ENCODE assay signal across 31 cellular contexts in the genomic region with DNA sequence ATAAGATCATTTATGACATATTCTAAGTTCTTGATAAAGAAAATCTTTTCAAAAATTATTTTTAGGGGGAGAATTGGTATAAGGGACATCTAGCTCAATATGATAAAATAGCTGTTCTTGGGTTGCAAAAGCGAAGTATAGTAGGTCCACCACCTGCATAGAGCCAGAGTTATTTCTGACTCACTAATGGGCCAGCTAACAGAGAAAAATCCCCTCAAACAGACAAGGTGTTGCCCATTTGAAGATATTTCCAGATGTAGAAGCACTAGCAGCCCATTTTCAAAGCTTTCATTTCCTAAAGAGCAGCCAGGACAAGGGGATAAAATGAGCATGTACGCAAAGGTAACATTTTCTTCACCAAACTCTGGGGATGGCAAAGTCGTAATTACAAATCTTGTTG.
"Had no signal": no experiment of that assay in that cellular context is flagged by ENCODE, and none has a peak within 500 bp of the region (broad histone marks: within the 10 kb centered on the region; RNA-seq: fewer than 3 reads in every experiment).

No MANE protein-coding gene starts in this region.

- H3K27ac ChIP-seq: cardiac muscle cell, Peyer's patch, VCaP had no signal

- H3K9me3 ChIP-seq: Peyer's patch had no signal

- H3K27me3 ChIP-seq: cardiac muscle cell, Peyer's patch had no signal

- H3K36me3 ChIP-seq: cardiac muscle cell, Peyer's patch had no signal

- DNase-seq: activated B cell treated with CpG ODN at 0.5 μM for 24 hours; activated CD4-positive, alpha-beta memory T cell treated with anti-CD3 and anti-CD28 coated beads for 36 hours; activated CD4-positive, alpha-beta T cell treated with anti-CD3 and anti-CD28 coated beads for 4 hours; activated CD4-positive, alpha-beta T cell treated with anti-CD3 and anti-CD28 coated beads, Interleukin-2, amount 50 U/mL, for 1 hour; activated CD4-positive, CD25-positive, alpha-beta regulatory T cell treated with anti-CD3 and anti-CD28 coated beads, Interleukin-2, amount 50 U/mL, for 72 hours; activated CD8-positive, alpha-beta memory T cell treated with anti-CD3 and anti-CD28 coated beads, Interleukin-2, amount 50 U/mL, for 4 hours; activated gamma-delta T cell treated with Interleukin-2 at 50 U/mL for 16 hours; activated naive CD4-positive, alpha-beta T cell treated with anti-CD3 and anti-CD28 coated beads for 36 hours; activated T-cell treated with anti-CD3 and anti-CD28 coated beads for 4 hours; activated T-cell treated with anti-CD3 and anti-CD28 coated beads, Interleukin-2, amount 50 U/mL, for 4 hours; anterior cingulate cortex; Karpas-422; KBM-7; NCI-H1048; NCI-H1105 treated with DMSO at 0.1 percent for 48 hours; NCI-H1436; NCI-H1694 treated with DMSO at 0.1 percent for 48 hours; NCI-H2029; NCI-H345; NCI-H526; NCI-H748 treated with DMSO at 0.1 percent for 48 hours; NK-92 treated with Interleukin-12 subunit alpha and Interleukin-12 subunit beta, amount 100 ng/mL, for 24 hours; Peyer's patch; RPMI8226; SIG-M5; T-cell; T-helper 17 cell; T-helper 9 cell had no signal

- H3K4me1 ChIP-seq: Peyer's patch had no signal

- ATAC-seq: activated naive CD4-positive, alpha-beta T cell treated with anti-CD3 and anti-CD28 coated beads, Interleukin-2, amount 50 U/mL, for 72 hours; activated T-cell treated with anti-CD3 and anti-CD28 coated beads, Interleukin-2, amount 50 U/mL, for 4 hours; T-cell; T-helper 17 cell had no signal

- H3K4me3 ChIP-seq: cardiac muscle cell, Peyer's patch had no signal
